In the genomic region with DNA sequence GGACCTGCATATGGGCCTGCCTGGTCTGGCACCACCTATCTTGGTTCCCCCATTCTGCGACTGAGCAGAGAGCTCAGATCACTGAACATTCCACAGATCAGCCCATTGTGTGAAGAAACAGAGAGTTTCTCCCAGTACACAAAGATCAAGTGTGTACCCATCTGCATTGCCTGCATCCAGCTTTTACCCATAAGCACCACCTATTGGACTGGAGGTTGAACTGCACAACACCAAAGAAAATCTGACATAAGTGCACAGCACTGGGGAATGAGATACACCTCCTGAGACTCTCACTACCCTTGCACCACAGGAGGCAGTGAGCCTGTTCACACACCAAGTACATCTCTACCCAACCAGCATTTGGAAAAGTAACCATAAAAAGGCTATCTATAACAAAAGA, we compare ENCODE assay signal across 1 cellular context.
TF ChIP-seq lines count a peak whose summit lies in the region.

No MANE protein-coding gene starts in this region.

TF ChIP-seq in HepG2, 621 proteins besides CTCF, POLR2A, EP300 and RAD21 (continued from another document):
- TF ChIP-seq, protein P1, sequence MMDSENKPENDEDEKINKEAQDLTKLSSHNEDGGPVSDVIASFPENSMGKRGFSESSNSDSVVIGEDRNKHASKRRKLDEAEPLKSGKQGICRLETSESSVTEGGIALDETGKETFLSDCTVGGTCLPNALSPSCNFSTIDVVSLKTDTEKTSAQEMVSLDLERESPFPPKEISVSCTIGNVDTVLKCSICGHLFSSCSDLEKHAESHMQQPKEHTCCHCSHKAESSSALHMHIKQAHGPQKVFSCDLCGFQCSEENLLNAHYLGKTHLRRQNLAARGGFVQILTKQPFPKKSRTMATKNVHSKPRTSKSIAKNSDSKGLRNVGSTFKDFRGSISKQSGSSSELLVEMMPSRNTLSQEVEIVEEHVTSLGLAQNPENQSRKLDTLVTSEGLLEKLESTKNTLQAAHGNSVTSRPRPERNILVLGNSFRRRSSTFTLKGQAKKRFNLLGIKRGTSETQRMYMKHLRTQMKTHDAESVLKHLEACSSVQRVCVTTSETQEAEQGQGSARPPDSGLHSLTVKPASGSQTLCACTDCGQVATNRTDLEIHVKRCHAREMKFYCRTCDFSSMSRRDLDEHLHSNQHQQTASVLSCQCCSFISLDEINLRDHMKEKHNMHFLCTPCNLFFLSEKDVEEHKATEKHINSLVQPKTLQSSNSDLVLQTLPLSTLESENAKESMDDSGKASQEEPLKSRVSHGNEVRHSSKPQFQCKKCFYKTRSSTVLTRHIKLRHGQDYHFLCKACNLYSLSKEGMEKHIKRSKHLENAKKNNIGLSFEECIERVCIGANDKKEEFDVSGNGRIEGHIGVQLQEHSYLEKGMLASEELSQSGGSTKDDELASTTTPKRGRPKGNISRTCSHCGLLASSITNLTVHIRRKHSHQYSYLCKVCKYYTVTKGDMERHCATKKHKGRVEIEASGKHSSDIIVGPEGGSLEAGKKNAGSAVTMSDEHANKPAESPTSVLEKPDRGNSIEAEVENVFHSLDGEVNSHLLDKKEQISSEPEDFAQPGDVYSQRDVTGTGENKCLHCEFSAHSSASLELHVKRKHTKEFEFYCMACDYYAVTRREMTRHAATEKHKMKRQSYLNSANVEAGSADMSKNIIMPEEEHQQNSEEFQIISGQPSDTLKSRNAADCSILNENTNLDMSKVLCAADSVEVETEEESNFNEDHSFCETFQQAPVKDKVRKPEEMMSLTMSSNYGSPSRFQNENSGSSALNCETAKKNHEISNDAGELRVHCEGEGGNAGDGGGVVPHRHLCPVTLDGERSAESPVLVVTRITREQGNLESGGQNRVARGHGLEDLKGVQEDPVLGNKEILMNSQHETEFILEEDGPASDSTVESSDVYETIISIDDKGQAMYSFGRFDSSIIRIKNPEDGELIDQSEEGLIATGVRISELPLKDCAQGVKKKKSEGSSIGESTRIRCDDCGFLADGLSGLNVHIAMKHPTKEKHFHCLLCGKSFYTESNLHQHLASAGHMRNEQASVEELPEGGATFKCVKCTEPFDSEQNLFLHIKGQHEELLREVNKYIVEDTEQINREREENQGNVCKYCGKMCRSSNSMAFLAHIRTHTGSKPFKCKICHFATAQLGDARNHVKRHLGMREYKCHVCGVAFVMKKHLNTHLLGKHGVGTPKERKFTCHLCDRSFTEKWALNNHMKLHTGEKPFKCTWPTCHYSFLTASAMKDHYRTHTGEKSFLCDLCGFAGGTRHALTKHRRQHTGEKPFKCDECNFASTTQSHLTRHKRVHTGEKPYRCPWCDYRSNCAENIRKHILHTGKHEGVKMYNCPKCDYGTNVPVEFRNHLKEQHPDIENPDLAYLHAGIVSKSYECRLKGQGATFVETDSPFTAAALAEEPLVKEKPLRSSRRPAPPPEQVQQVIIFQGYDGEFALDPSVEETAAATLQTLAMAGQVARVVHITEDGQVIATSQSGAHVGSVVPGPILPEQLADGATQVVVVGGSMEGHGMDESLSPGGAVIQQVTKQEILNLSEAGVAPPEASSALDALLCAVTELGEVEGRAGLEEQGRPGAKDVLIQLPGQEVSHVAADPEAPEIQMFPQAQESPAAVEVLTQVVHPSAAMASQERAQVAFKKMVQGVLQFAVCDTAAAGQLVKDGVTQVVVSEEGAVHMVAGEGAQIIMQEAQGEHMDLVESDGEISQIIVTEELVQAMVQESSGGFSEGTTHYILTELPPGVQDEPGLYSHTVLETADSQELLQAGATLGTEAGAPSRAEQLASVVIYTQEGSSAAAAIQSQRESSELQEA (CRISPR knock-in tag; IDR thresholded peaks at IDR 0.05; ENCODE audit: not compliant biosample characterization): no peak
- TF ChIP-seq, protein P2, sequence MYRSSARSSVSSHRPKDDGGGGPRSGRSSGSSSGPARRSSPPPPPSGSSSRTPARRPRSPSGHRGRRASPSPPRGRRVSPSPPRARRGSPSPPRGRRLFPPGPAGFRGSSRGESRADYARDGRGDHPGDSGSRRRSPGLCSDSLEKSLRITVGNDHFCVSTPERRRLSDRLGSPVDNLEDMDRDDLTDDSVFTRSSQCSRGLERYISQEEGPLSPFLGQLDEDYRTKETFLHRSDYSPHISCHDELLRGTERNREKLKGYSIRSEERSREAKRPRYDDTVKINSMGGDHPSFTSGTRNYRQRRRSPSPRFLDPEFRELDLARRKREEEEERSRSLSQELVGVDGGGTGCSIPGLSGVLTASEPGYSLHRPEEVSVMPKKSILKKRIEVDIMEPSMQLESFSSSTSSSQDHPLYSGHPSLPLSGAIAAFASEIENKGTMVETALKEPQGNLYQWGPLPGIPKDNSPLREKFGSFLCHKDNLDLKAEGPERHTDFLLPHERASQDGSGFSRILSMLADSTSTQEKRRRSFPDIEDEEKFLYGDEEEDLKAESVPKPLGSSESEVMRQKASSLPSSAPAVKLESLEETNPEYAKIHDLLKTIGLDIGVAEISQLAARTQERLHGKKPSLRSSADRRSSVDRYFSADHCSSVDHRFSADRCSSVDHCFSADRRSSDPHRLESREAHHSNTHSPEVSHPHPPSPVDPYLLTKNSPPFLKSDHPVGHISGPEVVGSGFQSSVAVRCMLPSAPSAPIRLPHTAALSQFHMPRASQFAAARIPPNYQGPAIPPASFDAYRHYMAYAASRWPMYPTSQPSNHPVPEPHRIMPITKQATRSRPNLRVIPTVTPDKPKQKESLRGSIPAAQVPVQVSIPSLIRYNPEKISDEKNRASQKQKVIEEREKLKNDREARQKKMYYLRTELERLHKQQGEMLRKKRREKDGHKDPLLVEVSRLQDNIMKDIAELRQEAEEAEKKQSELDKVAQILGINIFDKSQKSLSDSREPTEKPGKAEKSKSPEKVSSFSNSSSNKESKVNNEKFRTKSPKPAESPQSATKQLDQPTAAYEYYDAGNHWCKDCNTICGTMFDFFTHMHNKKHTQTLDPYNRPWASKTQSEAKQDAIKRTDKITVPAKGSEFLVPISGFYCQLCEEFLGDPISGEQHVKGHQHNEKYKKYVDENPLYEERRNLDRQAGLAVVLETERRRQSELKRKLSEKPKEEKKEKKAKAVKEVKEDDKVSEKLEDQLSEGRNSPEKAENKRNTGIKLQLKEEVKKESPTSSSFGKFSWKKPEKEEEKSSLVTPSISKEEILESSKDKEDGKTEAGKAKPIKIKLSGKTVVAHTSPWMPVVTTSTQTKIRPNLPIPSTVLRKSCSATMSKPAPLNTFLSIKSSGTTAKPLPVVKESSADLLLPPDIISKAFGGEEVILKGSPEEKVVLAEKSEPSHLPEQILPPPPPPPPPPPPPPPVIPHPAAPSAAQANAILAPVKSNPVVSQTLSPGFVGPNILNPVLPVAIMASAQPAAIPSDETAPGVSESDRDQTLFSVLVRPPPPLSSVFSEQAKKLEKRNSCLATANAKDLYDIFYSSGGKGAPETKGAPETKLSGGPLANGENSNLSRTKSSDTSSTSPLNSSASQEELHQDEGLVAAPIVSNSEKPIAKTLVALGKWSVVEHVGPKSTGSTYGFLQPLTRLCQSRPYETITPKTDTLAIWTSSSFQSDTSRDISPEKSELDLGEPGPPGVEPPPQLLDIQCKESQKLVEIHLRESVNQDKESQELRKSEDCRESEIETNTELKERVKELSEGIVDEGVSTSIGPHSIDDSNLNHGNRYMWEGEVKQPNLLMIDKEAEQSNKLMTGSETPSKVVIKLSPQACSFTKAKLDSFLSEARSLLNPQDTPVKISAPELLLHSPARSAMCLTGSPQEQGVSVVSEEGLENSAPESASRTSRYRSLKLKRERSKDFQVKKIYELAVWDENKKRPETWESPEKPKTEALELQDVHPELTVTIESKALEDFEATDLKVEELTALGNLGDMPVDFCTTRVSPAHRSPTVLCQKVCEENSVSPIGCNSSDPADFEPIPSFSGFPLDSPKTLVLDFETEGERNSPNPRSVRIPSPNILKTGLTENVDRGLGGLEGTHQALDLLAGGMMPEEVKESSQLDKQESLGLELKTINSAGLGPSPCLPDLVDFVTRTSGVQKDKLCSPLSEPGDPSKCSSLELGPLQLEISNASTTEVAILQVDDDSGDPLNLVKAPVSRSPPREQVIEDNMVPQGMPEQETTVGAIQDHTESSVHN (CRISPR knock-in tag; IDR thresholded peaks at IDR 0.05): no peak
- TF ChIP-seq GPN1 (CRISPR knock-in tag; IDR thresholded peaks at IDR 0.05; ENCODE audit: borderline replicate concordance): no peak
